Comparison of ENCODE assay signal across 9 cellular contexts in genomic region chr19:1245468-1245867, GRCh38. TPM values are rescaled to one million over a fixed set of nuclear protein-coding genes. Genes with fewer than 3 reads are reported as not detected.
DNase-seq lines count a peak whose midpoint lies in the region; TF ChIP-seq lines count a peak whose summit lies in the region.
"Had no signal": no experiment of that assay in that cellular context is flagged by ENCODE, and none has a peak within 500 bp of the region (broad histone marks: within the 10 kb centered on the region; RNA-seq: fewer than 3 reads in every experiment).

No MANE protein-coding gene starts in this region.

- H3K27me3 ChIP-seq in A673 (replicated peaks; ENCODE audit: insufficient read depth, low read depth, low read length, poor library complexity) (no peaks in the 10 kb centered on the region), neutrophil (peaks cover 6% of the 10 kb centered on the region)

- no TSS peak for BruUV-seq in A673 (replicated peaks; lab: Mats Ljungman, UMichigan)

- TF ChIP-seq CTCF in A673 (conservative IDR thresholded peaks at IDR 0.05; ENCODE audit: low read depth, low read length) (no peak), neutrophil (IDR thresholded peaks at IDR 0.05) (no peak)

- peak overlapping the region; percentile 77 for H3K27ac ChIP-seq in A673 (ENCODE audit: low read depth, low read length, poor library complexity, severe bottlenecking)
- peak overlapping the region; percentile 85 for H3K27ac ChIP-seq in neutrophil

- H3K27ac Mint-ChIP-seq in dendritic cell treated with granulocyte-macrophage colony-stimulating factor and Interleukin-4, amounts not matched to agents 40 ng/mL and 50 ng/mL, for 4 days = peak overlapping the region; percentile 95
- H3K27ac Mint-ChIP-seq in activated T-helper 1 cell treated with anti-CD3 and anti-CD28 coated beads, Interleukin-12 subunit alpha, Interleukin-12 subunit beta, Interleukin-2, Interleukin-4 antibody, amounts not matched to agents 30 ng/mL and 10 ng/mL and 1 ng/mL, durations not matched to agents 14 hours and 24 hours and 36 hours = no peak overlapping the region

- POLR2A ChIA-PET in A673 (lab: Charles Lee; ENCODE audit: low non-redundant PET) = interaction anchor here (2.3 kb wide), 1 partner anchor 24 kb away, joined by 36 read pairs; the partner anchor contains the start of gene CIRBP

- no peak overlapping the region for H3K4me3 ChIP-seq in A673 (ENCODE audit: low read depth, low read length, poor library complexity, severe bottlenecking)
- H3K4me3 ChIP-seq in neutrophil (ENCODE audit: low read depth in 1 of 2, low read length in 1 of 2) = peak overlapping the region in 1 of 2 experiments; percentile 51

- H3K9me3 ChIP-seq in A673 (ENCODE audit: low read depth, low read length, poor library complexity, severe bottlenecking) = no peaks in the 10 kb centered on the region
- H3K9me3 ChIP-seq in neutrophil = no peaks in the 10 kb centered on the region

- CTCF ChIA-PET in A673 (lab: Charles Lee) = no interaction called here

- peaks cover 7% of the 10 kb centered on the region for H3K36me3 ChIP-seq in A673 (ENCODE audit: insufficient read depth, low read length, poor library complexity, severe bottlenecking)
- H3K36me3 ChIP-seq in neutrophil = peaks cover 8% of the 10 kb centered on the region

- intact Hi-C loops in A673 (cut with micrococcal nuclease; ENCODE audit: unreplicated experiment) = loop anchor here (10.0 kb wide), 2 partner anchors 221 to 381 kb away; partner anchors contain the start of genes CNN2, RNU6-2 and TMEM259
- intact Hi-C loops in dendritic cell treated with granulocyte-macrophage colony-stimulating factor and Interleukin-4, amounts not matched to agents 40 ng/mL and 50 ng/mL, for 4 days (cut with micrococcal nuclease) = no loop called here
- intact Hi-C loops in activated T-helper 1 cell treated with anti-CD3 and anti-CD28 coated beads, Interleukin-12 subunit alpha, Interleukin-12 subunit beta, Interleukin-2, Interleukin-4 antibody, amounts not matched to agents 30 ng/mL and 10 ng/mL and 1 ng/mL, durations not matched to agents 14 hours and 24 hours and 36 hours (cut with micrococcal nuclease) = loop anchor here (10.0 kb wide), 1 partner anchor 561 kb away; no protein-coding TSS in a partner anchor

- peaks cover 2% of the 10 kb centered on the region for H3K27me3 Mint-ChIP-seq in dendritic cell treated with granulocyte-macrophage colony-stimulating factor and Interleukin-4, amounts not matched to agents 40 ng/mL and 50 ng/mL, for 4 days
- H3K27me3 Mint-ChIP-seq in activated T-helper 1 cell treated with anti-CD3 and anti-CD28 coated beads, Interleukin-12 subunit alpha, Interleukin-12 subunit beta, Interleukin-2, Interleukin-4 antibody, amounts not matched to agents 30 ng/mL and 10 ng/mL and 1 ng/mL, durations not matched to agents 14 hours and 24 hours and 36 hours (ENCODE audit: insufficient read depth) = peaks cover 3% of the 10 kb centered on the region

- H3K4me1 ChIP-seq in A673 (ENCODE audit: insufficient read depth, low read length, poor library complexity, severe bottlenecking) (peaks cover 31% of the 10 kb centered on the region), neutrophil (ENCODE audit: control insufficient read depth in 1 of 2, insufficient read depth in 1 of 2, low read depth in 1 of 2, low read length in 1 of 2) (peaks cover 53 to 61% of the 10 kb centered on the region in 2 experiments)

- H3K9me3 Mint-ChIP-seq in dendritic cell treated with granulocyte-macrophage colony-stimulating factor and Interleukin-4, amounts not matched to agents 40 ng/mL and 50 ng/mL, for 4 days = no peaks in the 10 kb centered on the region
- no peaks in the 10 kb centered on the region for H3K9me3 Mint-ChIP-seq in activated T-helper 1 cell treated with anti-CD3 and anti-CD28 coated beads, Interleukin-12 subunit alpha, Interleukin-12 subunit beta, Interleukin-2, Interleukin-4 antibody, amounts not matched to agents 30 ng/mL and 10 ng/mL and 1 ng/mL, durations not matched to agents 14 hours and 24 hours and 36 hours

- H3K36me3 Mint-ChIP-seq in dendritic cell treated with granulocyte-macrophage colony-stimulating factor and Interleukin-4, amounts not matched to agents 40 ng/mL and 50 ng/mL, for 4 days (ENCODE audit: low read depth) = peaks cover 47% of the 10 kb centered on the region
- peaks cover 2% of the 10 kb centered on the region for H3K36me3 Mint-ChIP-seq in activated T-helper 1 cell treated with anti-CD3 and anti-CD28 coated beads, Interleukin-12 subunit alpha, Interleukin-12 subunit beta, Interleukin-2, Interleukin-4 antibody, amounts not matched to agents 30 ng/mL and 10 ng/mL and 1 ng/mL, durations not matched to agents 14 hours and 24 hours and 36 hours (ENCODE audit: low read depth)

- peak overlapping the region; percentile 84 for H3K4me3 Mint-ChIP-seq in dendritic cell treated with granulocyte-macrophage colony-stimulating factor and Interleukin-4, amounts not matched to agents 40 ng/mL and 50 ng/mL, for 4 days
- no peak overlapping the region for H3K4me3 Mint-ChIP-seq in activated T-helper 1 cell treated with anti-CD3 and anti-CD28 coated beads, Interleukin-12 subunit alpha, Interleukin-12 subunit beta, Interleukin-2, Interleukin-4 antibody, amounts not matched to agents 30 ng/mL and 10 ng/mL and 1 ng/mL, durations not matched to agents 14 hours and 24 hours and 36 hours

- H3K4me1 Mint-ChIP-seq in dendritic cell treated with granulocyte-macrophage colony-stimulating factor and Interleukin-4, amounts not matched to agents 40 ng/mL and 50 ng/mL, for 4 days (ENCODE audit: low read depth) = peaks cover 55% of the 10 kb centered on the region
- H3K4me1 Mint-ChIP-seq in activated T-helper 1 cell treated with anti-CD3 and anti-CD28 coated beads, Interleukin-12 subunit alpha, Interleukin-12 subunit beta, Interleukin-2, Interleukin-4 antibody, amounts not matched to agents 30 ng/mL and 10 ng/mL and 1 ng/mL, durations not matched to agents 14 hours and 24 hours and 36 hours (ENCODE audit: low read depth) = peaks cover 15% of the 10 kb centered on the region

- DNase-seq in A673 (ENCODE audit: low spot score) (no peak), NCI-H146 treated with DMSO at 0.1 percent for 48 hours (lab: John Stamatoyannopoulos, UW; ENCODE audit: unreplicated experiment) (no peak), iPS-NIHi11 (ENCODE audit: low spot score) (no peak)
- DNase-seq in activated T-helper 1 cell treated with anti-CD3 and anti-CD28 coated beads, Interleukin-12 subunit alpha, Interleukin-12 subunit beta, Interleukin-2, Interleukin-4 antibody, amounts not matched to agents 30 ng/mL and 10 ng/mL and 1 ng/mL, durations not matched to agents 14 hours and 24 hours and 36 hours (ENCODE audit: low spot score) = no peak
- DNase-seq: activated effector memory CD4-positive, alpha-beta T cell treated with Interleukin-2 at 50 U/mL for 16 hours; GF-D8; NCI-H1436 had no signal

RNA-seq across cellular contexts. Expression of gene MIDN, which starts 2.9 kb away (rescaled TPM):
- 156 and 169 TPM in 2 replicates for total RNA-seq in A673 (2021)
- 87.6 and 91.6 TPM in 2 replicates for total RNA-seq in activated T-helper 1 cell treated with anti-CD3 and anti-CD28 coated beads, Interleukin-12 subunit alpha, Interleukin-12 subunit beta, Interleukin-2, Interleukin-4 antibody, amounts not matched to agents 30 ng/mL and 10 ng/mL and 1 ng/mL, durations not matched to agents 14 hours and 24 hours and 36 hours

RNA-seq across cellular contexts. Expression of gene ATP5F1D, which starts 3.9 kb away (rescaled TPM):
- total RNA-seq in A673 (2021) = 237 and 250 TPM in 2 replicates
- 234 and 239 TPM in 2 replicates for total RNA-seq in activated T-helper 1 cell treated with anti-CD3 and anti-CD28 coated beads, Interleukin-12 subunit alpha, Interleukin-12 subunit beta, Interleukin-2, Interleukin-4 antibody, amounts not matched to agents 30 ng/mL and 10 ng/mL and 1 ng/mL, durations not matched to agents 14 hours and 24 hours and 36 hours

RNA-seq across cellular contexts. Expression of gene CBARP, which starts 7.7 kb away (rescaled TPM):
- 13.3 and 15.0 TPM in 2 replicates for total RNA-seq in A673 (2021)
- 1.5 and 1.8 TPM in 2 replicates for total RNA-seq in activated T-helper 1 cell treated with anti-CD3 and anti-CD28 coated beads, Interleukin-12 subunit alpha, Interleukin-12 subunit beta, Interleukin-2, Interleukin-4 antibody, amounts not matched to agents 30 ng/mL and 10 ng/mL and 1 ng/mL, durations not matched to agents 14 hours and 24 hours and 36 hours

RNA-seq across cellular contexts. Expression of gene CIRBP, which starts 23.7 kb away (rescaled TPM):
- total RNA-seq in A673 (2021) = 287 and 386 TPM in 2 replicates
- 245 and 256 TPM in 2 replicates for total RNA-seq in activated T-helper 1 cell treated with anti-CD3 and anti-CD28 coated beads, Interleukin-12 subunit alpha, Interleukin-12 subunit beta, Interleukin-2, Interleukin-4 antibody, amounts not matched to agents 30 ng/mL and 10 ng/mL and 1 ng/mL, durations not matched to agents 14 hours and 24 hours and 36 hours

RNA-seq across cellular contexts. Expression of gene FAM174C, which starts 29.9 kb away (rescaled TPM):
- total RNA-seq in A673 (2021) = 69.4 and 88.6 TPM in 2 replicates
- 119 and 128 TPM in 2 replicates for total RNA-seq in activated T-helper 1 cell treated with anti-CD3 and anti-CD28 coated beads, Interleukin-12 subunit alpha, Interleukin-12 subunit beta, Interleukin-2, Interleukin-4 antibody, amounts not matched to agents 30 ng/mL and 10 ng/mL and 1 ng/mL, durations not matched to agents 14 hours and 24 hours and 36 hours
